ENCODE assay signal across 24 cellular contexts in genomic region chr9:114539718-114540410, GRCh38. TPM values are rescaled to one million over a fixed set of nuclear protein-coding genes. Genes with fewer than 3 reads are reported as not detected.
DNase-seq lines count a peak whose midpoint lies in the region; TF ChIP-seq lines count a peak whose summit lies in the region.
"Had no signal": no experiment of that assay in that cellular context is flagged by ENCODE, and none has a peak within 500 bp of the region (broad histone marks: within the 10 kb centered on the region; RNA-seq: fewer than 3 reads in every experiment).

No MANE protein-coding gene starts in this region.

- H3K4me3 Mint-ChIP-seq in neural progenitor cell, result no peak overlapping the region

- H3K27ac Mint-ChIP-seq in neural progenitor cell, result peak overlapping the region; percentile 38
- H3K27ac Mint-ChIP-seq: IgD-negative memory B cell had no signal

- H3F3A ChIP-seq in SU-DHL-6 (ENCODE audit: insufficient read depth) (peaks cover 6% of the 10 kb centered on the region; the same call in 1 of the 2 replicates), neural progenitor cell (ENCODE audit: low read depth) (peaks cover 6% of the 10 kb centered on the region)

- H4K20me1 ChIP-seq in SU-DHL-6 (ENCODE audit: low read depth, low read length) (no peaks in the 10 kb centered on the region), neural progenitor cell (ENCODE audit: low read depth) (no peaks in the 10 kb centered on the region)

- peaks cover 7% of the 10 kb centered on the region for H3K27me3 Mint-ChIP-seq in neural progenitor cell (ENCODE audit: insufficient read depth, low read depth)

- H3K79me2 ChIP-seq in SU-DHL-6 (ENCODE audit: insufficient read depth, low read length), result no peaks in the 10 kb centered on the region
- no peaks in the 10 kb centered on the region for H3K79me2 ChIP-seq in neural progenitor cell (ENCODE audit: low read depth)

- H2AFZ ChIP-seq in SU-DHL-6 (ENCODE audit: low read depth, low read length, severe bottlenecking) (no peak overlapping the region), neural progenitor cell (replicated peaks) (no peak overlapping the region)
- H2AFZ ChIP-seq: GM23248 had no signal

- no peak for TF ChIP-seq CTCF in GM06990 (IDR thresholded peaks at IDR 0.05; ENCODE audit: insufficient read depth, low read length, poor library complexity, severe bottlenecking)
- TF ChIP-seq CTCF in SU-DHL-6 (IDR thresholded peaks at IDR 0.05; ENCODE audit: insufficient read depth, low read length, poor library complexity, severe bottlenecking), result no peak
- TF ChIP-seq CTCF in neural progenitor cell (IDR thresholded peaks at IDR 0.05), result no peak

- no peaks in the 10 kb centered on the region for H3K36me3 Mint-ChIP-seq in neural progenitor cell

- H3K9me3 ChIP-seq in SU-DHL-6 (ENCODE audit: insufficient read depth, low read length), result no peaks in the 10 kb centered on the region
- no peaks in the 10 kb centered on the region for H3K9me3 ChIP-seq in neural progenitor cell (ENCODE audit: low read depth)
- H3K9me3 ChIP-seq in HAP-1, result no peaks in the 10 kb centered on the region

- peak; percentile 6 for DNase-seq in GM06990 (ENCODE audit: extremely low read depth, insufficient read length)
- DNase-seq in NCI-H2171 (lab: John Stamatoyannopoulos, UW), result peak; percentile 13
- DNase-seq in neural progenitor cell (ENCODE audit: low spot score), result peak; percentile 16
- no peak for DNase-seq in HAP-1 (ENCODE audit: low spot score in 2 of 2)
- DNase-seq in KBM-7, result no peak
- DNase-seq in amygdala (lab: John Stamatoyannopoulos, UW), result no peak
- DNase-seq: Calu3; DMS79 treated with DMSO at 0.1 percent for 48 hours; GM23248; HCEC 1CT; Kasumi-1; MV-4-11; NCI-H1105 treated with DMSO at 0.1 percent for 48 hours; NCI-H146; NCI-H1930; NCI-H345; NCI-H510A treated with DMSO at 0.1 percent for 48 hours; NCI-H774; NK-92 treated with Interleukin-12 subunit alpha and Interleukin-12 subunit beta, amount 100 ng/mL, for 24 hours; SHP77; T-helper 1 cell had no signal

- no peak overlapping the region for H3K4me3 ChIP-seq in GM06990 (replicated peaks; ENCODE audit: low read depth, low read length)
- no peak overlapping the region for H3K4me3 ChIP-seq in SU-DHL-6 (ENCODE audit: insufficient read depth, low read length, poor library complexity, severe bottlenecking)
- H3K4me3 ChIP-seq in neural progenitor cell, result no peak overlapping the region
- no peak overlapping the region for H3K4me3 ChIP-seq in HAP-1
- H3K4me3 ChIP-seq: GM23248 had no signal

- peaks cover 2% of the 10 kb centered on the region for H3K9me3 Mint-ChIP-seq in neural progenitor cell
- H3K9me3 Mint-ChIP-seq: IgD-negative memory B cell had no signal

- in situ Hi-C loops in HAP-1 (cut with MboI; ENCODE audit: low sequenced_read_pairs), result no loop called here
- in situ Hi-C loops in KBM-7 (cut with MboI; ENCODE audit: low pct_unique_long_range_greater_than_20kb, low sequenced_read_pairs), result no loop called here

- H3K27ac ChIP-seq in SU-DHL-6 (ENCODE audit: low read depth, low read length) (no peak overlapping the region), neural progenitor cell (no peak overlapping the region)
- H3K27ac ChIP-seq: GM23248, RWPE1 had no signal

- no peaks in the 10 kb centered on the region for H3K9me2 ChIP-seq in SU-DHL-6 (replicated peaks; ENCODE audit: insufficient read depth, low read length)

- H3K4me1 ChIP-seq in neural progenitor cell (peaks cover 9% of the 10 kb centered on the region), HAP-1 (no peaks in the 10 kb centered on the region)

- peaks cover 1% of the 10 kb centered on the region for H3K27me3 ChIP-seq in GM06990 (replicated peaks; ENCODE audit: control insufficient read depth, insufficient read depth, low read length)
- H3K27me3 ChIP-seq in SU-DHL-6 (ENCODE audit: low read length), result no peaks in the 10 kb centered on the region
- peaks cover 1% of the 10 kb centered on the region for H3K27me3 ChIP-seq in neural progenitor cell
- H3K27me3 ChIP-seq in HAP-1 (ENCODE audit: low read depth), result peaks cover 31% of the 10 kb centered on the region

- peaks cover 8% of the 10 kb centered on the region for H3K4me1 Mint-ChIP-seq in neural progenitor cell

- H3K36me3 ChIP-seq in GM06990 (ENCODE audit: control insufficient read depth, insufficient read depth, low read length) (no peaks in the 10 kb centered on the region), SU-DHL-6 (ENCODE audit: low read length) (no peaks in the 10 kb centered on the region), neural progenitor cell (no peaks in the 10 kb centered on the region), HAP-1 (replicated peaks) (no peaks in the 10 kb centered on the region)

- H3K9ac ChIP-seq in SU-DHL-6 (ENCODE audit: low read length) (no peak overlapping the region), neural progenitor cell (no peak overlapping the region)
- H3K9ac ChIP-seq: GM23248 had no signal

- H3K4me2 ChIP-seq in SU-DHL-6 (ENCODE audit: low read depth, low read length, poor library complexity, severe bottlenecking) (peak overlapping the region; percentile 34), neural progenitor cell (no peak overlapping the region)

RNA-seq across cellular contexts. Expression of gene WHRN, which starts 34.6 kb away (rescaled TPM):
- total RNA-seq in neural progenitor cell (ENCODE audit: low replicate concordance), result 1.1 and 6.6 TPM in 2 replicates

RNA-seq across cellular contexts. Expression of gene ATP6V1G1, which starts 47.7 kb away (rescaled TPM):
- 157 and 253 TPM in 2 replicates for total RNA-seq in neural progenitor cell (ENCODE audit: low replicate concordance)

Comparison
In these comparisons a context has a peak if more than half of its experiments do, and no peak if none do; other contexts are left out.
1. DNase-seq: peak in GM06990 (single experiment), NCI-H2171 (single experiment) and neural progenitor cell (single experiment); none in HAP-1 (0 of 2), KBM-7 (single experiment) and amygdala (0 of 56).